Comparison of ENCODE assay signal across 34 cellular contexts in the genomic region with DNA sequence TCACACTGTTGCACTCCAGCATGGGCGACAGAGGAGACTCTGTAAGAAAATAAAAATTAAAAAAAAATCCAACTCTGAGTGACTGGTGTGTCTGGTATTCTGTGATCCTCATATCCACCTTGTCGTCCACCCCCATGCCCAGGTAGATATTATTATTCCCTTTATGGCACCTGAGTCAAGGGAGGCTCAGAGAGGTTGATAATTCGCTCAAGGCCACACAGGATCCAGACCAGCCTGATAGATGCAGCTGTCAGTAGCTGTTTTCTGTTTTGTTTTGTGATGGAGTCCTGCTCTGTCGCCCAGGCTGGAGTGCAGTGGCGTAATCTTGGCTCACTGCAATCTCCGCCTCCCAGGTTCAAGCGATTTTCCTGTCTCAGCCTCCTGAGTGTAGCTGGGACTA.
"Had no signal": no experiment of that assay in that cellular context is flagged by ENCODE, and none has a peak within 500 bp of the region (broad histone marks: within the 10 kb centered on the region; RNA-seq: fewer than 3 reads in every experiment).

No MANE protein-coding gene starts in this region.

- H3K4me3 ChIP-seq: MG63 had no signal

- H3K9me3 ChIP-seq: MG63 had no signal

- H3K36me3 ChIP-seq: MG63 had no signal

- DNase-seq: Kasumi-1, MG63, MM.1S, MV-4-11, NCI-H1048, NCI-H1092, NCI-H1092 treated with DMSO at 0.1 percent for 48 hours, NCI-H1105, NCI-H1105 treated with DMSO at 0.1 percent for 48 hours, NCI-H1417 treated with DMSO at 0.1 percent for 48 hours, NCI-H1436, NCI-H1436 treated with DMSO at 0.1 percent for 48 hours, NCI-H146, NCI-H1694, NCI-H1694 treated with DMSO at 0.1 percent for 48 hours, NCI-H187, NCI-H187 treated with DMSO at 0.1 percent for 48 hours, NCI-H1930, NCI-H2029, NCI-H2029 treated with DMSO at 0.1 percent for 48 hours, NCI-H2081, NCI-H2081 treated with DMSO at 0.1 percent for 48 hours, NCI-H2107, NCI-H2171, NCI-H2171 treated with DMSO at 0.1 percent for 48 hours, NCI-H2227 treated with DMSO at 0.1 percent for 48 hours, NCI-H226, NCI-H345, NCI-H446, NCI-H446 treated with DMSO at 0.1 percent for 48 hours, NCI-H510A, NCI-H510A treated with DMSO at 0.1 percent for 48 hours, NCI-H524, NCI-H524 treated with DMSO at 0.1 percent for 48 hours had no signal

- H3K27me3 ChIP-seq: MG63 had no signal
